18 cellular contexts compared by ENCODE assay signal in genomic region chr20:57038608-57039440, GRCh38.
DNase-seq lines count a peak whose midpoint lies in the region; ATAC-seq, FAIRE-seq and TF ChIP-seq lines count a peak whose summit lies in the region.
"Had no signal": no experiment of that assay in that cellular context is flagged by ENCODE, and none has a peak within 500 bp of the region (broad histone marks: within the 10 kb centered on the region; RNA-seq: fewer than 3 reads in every experiment).

No MANE protein-coding gene starts in this region.

- H3K36me3 ChIP-seq in HepG2 (replicated peaks in 1 of 2; ENCODE audit: control insufficient read depth in 1 of 2, insufficient read depth in 2 of 2, low read length in 2 of 2) (no peaks in the 10 kb centered on the region), right lobe of liver (no peaks in the 10 kb centered on the region)
- H3K36me3 ChIP-seq: HAP-1, SJSA1 had no signal

- TF ChIP-seq EP300 in HepG2 (IDR thresholded peaks at IDR 0.05; ENCODE audit: low read depth in 2 of 2, low read length in 2 of 2) (no peak), HepG2 (CRISPR knock-in tag; IDR thresholded peaks at IDR 0.05; ENCODE audit: borderline replicate concordance) (no peak)

- POLR2A ChIA-PET in HepG2 (lab: Yijun Ruan, JAX): no interaction called here

- H3K27me3 ChIP-seq in HepG2 (ENCODE audit: control insufficient read depth in 1 of 2, insufficient read depth in 2 of 2, low read length in 2 of 2) (no peaks in the 10 kb centered on the region), right lobe of liver (no peaks in the 10 kb centered on the region)
- H3K27me3 ChIP-seq: SJSA1 had no signal

- CTCF ChIA-PET in HepG2 (lab: Yijun Ruan, JAX; ENCODE audit: low intra/inter-chr PET ratio, low total read pairs): no interaction called here

- TF ChIP-seq CTCF in HepG2 (CRISPR knock-in tag; IDR thresholded peaks at IDR 0.05) (no peak), right lobe of liver (IDR thresholded peaks at IDR 0.05) (no peak)

- H3K9me3 ChIP-seq in HepG2 (ENCODE audit: low read length) (no peaks in the 10 kb centered on the region), right lobe of liver (no peaks in the 10 kb centered on the region)
- H3K9me3 ChIP-seq: HAP-1 had no signal

- H3K79me2 ChIP-seq in HepG2 (ENCODE audit: insufficient read depth, low read length): no peaks in the 10 kb centered on the region

- ATAC-seq in HepG2: no peak
- ATAC-seq in right lobe of liver: no peak

- BruUV-seq in HepG2 (replicated peaks; lab: Mats Ljungman, UMichigan): no TSS peak

- H3K4me1 ChIP-seq in HepG2 (ENCODE audit: insufficient read depth, low read length) (peaks cover 4% of the 10 kb centered on the region), right lobe of liver (no peaks in the 10 kb centered on the region)
- H3K4me1 ChIP-seq: HAP-1 had no signal

- intact Hi-C loops in HepG2 (cut with micrococcal nuclease; ENCODE audit: unreplicated experiment) (no loop called here), right lobe of liver (cut with DNase I) (no loop called here)

- no peak overlapping the region for H3K27ac ChIP-seq in HepG2 (ENCODE audit: extremely low read length, insufficient read depth, low read length)
- H3K27ac ChIP-seq in right lobe of liver: no peak overlapping the region
- H3K27ac ChIP-seq: 22Rv1, C4-2B, PC-9 had no signal

- no peak overlapping the region for H2AFZ ChIP-seq in HepG2 (ENCODE audit: low read length)
- H2AFZ ChIP-seq: PC-9 had no signal

- WGBS in HepG2 (ENCODE audit: low lambda C conversion rate): 8% methylated on average over 4 of the region's 4 CpGs
- WGBS in right lobe of liver (ENCODE audit: insufficient coverage, low coverage, low lambda C conversion rate, missing lambda C conversion rate): 48% methylated on average over 4 of the region's 4 CpGs

- in situ Hi-C loops in HepG2 (cut with HindIII; ENCODE audit: extremely low pct_ligation_motif_present, low pct_unique_long_range_greater_than_20kb): no loop called here

- no peak overlapping the region for H3K4me2 ChIP-seq in HepG2 (ENCODE audit: low read depth, low read length)
- H3K4me2 ChIP-seq: PC-9 had no signal

- H3K4me3 ChIP-seq in HepG2 (replicated peaks in 1 of 3; ENCODE audit: insufficient read depth in 1 of 3, low read depth in 2 of 3, low read length in 3 of 3) (no peak overlapping the region), right lobe of liver (no peak overlapping the region)
- H3K4me3 ChIP-seq: HAP-1, PC-9, SJSA1 had no signal

- FAIRE-seq in HepG2 (lab: Jason Lieb, UNC) (no peak), urothelium cell line (lab: Jason Lieb, UNC) (peak; percentile 98), H54 (lab: Jason Lieb, UNC) (no peak)

- no peak for TF ChIP-seq RAD21 in HepG2 (CRISPR knock-in tag; IDR thresholded peaks at IDR 0.05)

- no peaks in the 10 kb centered on the region for H4K20me1 ChIP-seq in HepG2 (ENCODE audit: insufficient read depth, low read length)

- DNase-seq in HepG2 (ENCODE audit: low spot score) (no peak), right lobe of liver (no peak), RPMI8226 (peak; percentile 22), fibroblast of gingiva (ENCODE audit: low read depth) (peak; percentile 44), urothelium cell line (ENCODE audit: low spot score) (no peak), H54 (ENCODE audit: insufficient read length, low spot score) (no peak), superior temporal gyrus (ENCODE audit: extremely low spot score) (no peak), NCI-H1436 treated with DMSO at 0.1 percent for 48 hours (lab: John Stamatoyannopoulos, UW) (no peak)
- DNase-seq: DMS53, Karpas-422, NCI-H187, NCI-H510A, NCI-H748 treated with DMSO at 0.1 percent for 48 hours had no signal

- TF ChIP-seq POLR2A in HepG2 (IDR thresholded peaks at IDR 0.05; ENCODE audit: insufficient read depth in 1 of 2, low read depth in 2 of 2, low read length in 2 of 2) (no peak), right lobe of liver (IDR thresholded peaks at IDR 0.05) (no peak), H54 (IDR thresholded peaks at IDR 0.05; ENCODE audit: low read depth, low read length) (no peak)

- H3K9ac ChIP-seq in HepG2 (ENCODE audit: insufficient read depth, low read depth, low read length): no peak overlapping the region

TF ChIP-seq in HepG2, 621 proteins besides CTCF, POLR2A, EP300 and RAD21 (continues in another document):
- TF ChIP-seq ZNF362 (CRISPR knock-in tag; IDR thresholded peaks at IDR 0.05; ENCODE audit: borderline replicate concordance) (no peak), ATF7 (IDR thresholded peaks at IDR 0.05) (peak; percentile 35; the same call in 1 of the 2 replicates), ATF7 (CRISPR knock-in tag; IDR thresholded peaks at IDR 0.05) (no peak), PRMT3 (CRISPR knock-in tag; IDR thresholded peaks at IDR 0.05; ENCODE audit: borderline replicate concordance, low read depth) (no peak), THRA (CRISPR knock-in tag; IDR thresholded peaks at IDR 0.05; ENCODE audit: borderline replicate concordance) (no peak), SP1 (IDR thresholded peaks at IDR 0.05) (no peak), SP1 (CRISPR knock-in tag; IDR thresholded peaks at IDR 0.05) (no peak), MNT (IDR thresholded peaks at IDR 0.05) (peak; percentile 16; the same call in 1 of the 2 replicates), HCFC1 (IDR thresholded peaks at IDR 0.05; ENCODE audit: low read depth, low read length) (no peak), ZNF329 (CRISPR knock-in tag; IDR thresholded peaks at IDR 0.05; ENCODE audit: low read depth) (no peak), NR2F1 (CRISPR knock-in tag; IDR thresholded peaks at IDR 0.05) (no peak), ZSCAN12 (CRISPR knock-in tag; IDR thresholded peaks at IDR 0.05) (no peak), ZNF12 (CRISPR knock-in tag; IDR thresholded peaks at IDR 0.05) (no peak), TMF1 (CRISPR knock-in tag; IDR thresholded peaks at IDR 0.05; ENCODE audit: low read depth) (no peak), TCF7L2 (IDR thresholded peaks at IDR 0.05; ENCODE audit: low read depth, low read length) (no peak), ZBTB20 (CRISPR knock-in tag; IDR thresholded peaks at IDR 0.05; ENCODE audit: borderline replicate concordance, low read depth) (no peak), GLI4 (CRISPR knock-in tag; IDR thresholded peaks at IDR 0.05; ENCODE audit: borderline replicate concordance) (no peak)
- TF ChIP-seq, protein P1, sequence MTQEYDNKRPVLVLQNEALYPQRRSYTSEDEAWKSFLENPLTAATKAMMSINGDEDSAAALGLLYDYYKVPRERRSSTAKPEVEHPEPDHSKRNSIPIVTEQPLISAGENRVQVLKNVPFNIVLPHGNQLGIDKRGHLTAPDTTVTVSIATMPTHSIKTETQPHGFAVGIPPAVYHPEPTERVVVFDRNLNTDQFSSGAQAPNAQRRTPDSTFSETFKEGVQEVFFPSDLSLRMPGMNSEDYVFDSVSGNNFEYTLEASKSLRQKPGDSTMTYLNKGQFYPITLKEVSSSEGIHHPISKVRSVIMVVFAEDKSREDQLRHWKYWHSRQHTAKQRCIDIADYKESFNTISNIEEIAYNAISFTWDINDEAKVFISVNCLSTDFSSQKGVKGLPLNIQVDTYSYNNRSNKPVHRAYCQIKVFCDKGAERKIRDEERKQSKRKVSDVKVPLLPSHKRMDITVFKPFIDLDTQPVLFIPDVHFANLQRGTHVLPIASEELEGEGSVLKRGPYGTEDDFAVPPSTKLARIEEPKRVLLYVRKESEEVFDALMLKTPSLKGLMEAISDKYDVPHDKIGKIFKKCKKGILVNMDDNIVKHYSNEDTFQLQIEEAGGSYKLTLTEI (CRISPR knock-in tag; conservative IDR thresholded peaks at IDR 0.05): no peak
- TF ChIP-seq, protein P2, sequence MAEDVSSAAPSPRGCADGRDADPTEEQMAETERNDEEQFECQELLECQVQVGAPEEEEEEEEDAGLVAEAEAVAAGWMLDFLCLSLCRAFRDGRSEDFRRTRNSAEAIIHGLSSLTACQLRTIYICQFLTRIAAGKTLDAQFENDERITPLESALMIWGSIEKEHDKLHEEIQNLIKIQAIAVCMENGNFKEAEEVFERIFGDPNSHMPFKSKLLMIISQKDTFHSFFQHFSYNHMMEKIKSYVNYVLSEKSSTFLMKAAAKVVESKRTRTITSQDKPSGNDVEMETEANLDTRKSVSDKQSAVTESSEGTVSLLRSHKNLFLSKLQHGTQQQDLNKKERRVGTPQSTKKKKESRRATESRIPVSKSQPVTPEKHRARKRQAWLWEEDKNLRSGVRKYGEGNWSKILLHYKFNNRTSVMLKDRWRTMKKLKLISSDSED (CRISPR knock-in tag; IDR thresholded peaks at IDR 0.05): no peak

Comparison
In these comparisons a context has a peak if more than half of its experiments do, and no peak if none do; other contexts are left out.
1. DNase-seq: peak in RPMI8226 (single experiment) and fibroblast of gingiva (single experiment); none in HepG2 (single experiment), right lobe of liver (0 of 3), urothelium cell line (single experiment), H54 (single experiment), superior temporal gyrus (single experiment) and NCI-H1436 treated with DMSO at 0.1 percent for 48 hours (single experiment).